Comparison of ENCODE assay signal across 15 cellular contexts in the genomic region with DNA sequence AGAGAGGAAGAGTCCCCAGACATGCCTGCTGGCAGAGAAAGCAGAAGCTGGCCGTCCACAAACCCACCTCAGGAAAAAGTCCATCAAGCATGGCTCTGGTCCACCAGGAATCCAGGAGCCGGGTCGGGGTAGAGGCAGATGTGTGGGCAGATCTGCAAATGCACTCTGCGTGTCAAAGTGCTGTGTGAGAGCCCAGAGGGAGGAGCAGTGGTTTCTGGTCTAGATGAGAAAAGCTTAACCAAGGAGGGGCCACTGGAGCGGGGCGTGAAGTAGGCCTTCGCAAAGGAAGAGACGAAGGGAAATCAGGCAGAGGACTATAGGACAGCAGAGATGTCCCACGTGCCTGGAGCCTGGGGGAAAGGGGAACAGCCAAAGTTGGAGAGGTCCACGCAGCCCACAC. TPM values are rescaled to one million over a fixed set of nuclear protein-coding genes. Genes with fewer than 3 reads are reported as not detected.
DNase-seq lines count a peak whose midpoint lies in the region; FAIRE-seq and TF ChIP-seq lines count a peak whose summit lies in the region.
"Had no signal": no experiment of that assay in that cellular context is flagged by ENCODE, and none has a peak within 500 bp of the region (broad histone marks: within the 10 kb centered on the region; RNA-seq: fewer than 3 reads in every experiment).

No MANE protein-coding gene starts in this region.

- FAIRE-seq in frontal cortex (lab: Jason Lieb, UNC), result no peak

- peak overlapping the region; percentile 93 for H3K27ac ChIP-seq in GM23248
- no peak overlapping the region for H3K27ac ChIP-seq in esophagus muscularis mucosa (replicated peaks in 1 of 4)
- peak overlapping the region; percentile 5 for H3K27ac ChIP-seq in substantia nigra (ENCODE audit: low read depth, low read length, poor library complexity, severe bottlenecking)
- H3K27ac ChIP-seq in mammary epithelial cell (ENCODE audit: insufficient read depth, low read depth, low read length), result no peak overlapping the region

- TF ChIP-seq CTCF in esophagus muscularis mucosa (IDR thresholded peaks at IDR 0.05), result no peak
- no peak for TF ChIP-seq CTCF in mammary epithelial cell (conservative IDR thresholded peaks at IDR 0.05 in 1 of 2, IDR thresholded peaks at IDR 0.05 in 1 of 2; ENCODE audit: extremely low read depth in 1 of 2, insufficient read depth in 1 of 2, low read depth in 1 of 2, low read length in 2 of 2)

- H3K4me1 ChIP-seq in GM23248 (ENCODE audit: insufficient read depth) (peaks cover 45% of the 10 kb centered on the region), esophagus muscularis mucosa (peaks cover 0 to 34% (median 15%) of the 10 kb centered on the region in 4 donors), mammary epithelial cell (ENCODE audit: insufficient read depth, low read length) (no peaks in the 10 kb centered on the region)

- WGBS in GM23248 (ENCODE audit: low coverage in 1 of 2, low lambda C conversion rate in 2 of 2, missing lambda C conversion rate in 2 of 2), 2 experiments, result 31 to 40% methylated on average over 9 to 10 of the region's 10 CpGs
- WGBS in esophagus muscularis mucosa, result 77% methylated on average over 10 of the region's 10 CpGs
- 53% methylated on average over 4 of the region's 10 CpGs for WGBS in mammary epithelial cell (ENCODE audit: low coverage, missing lambda C conversion rate)

- DNase-seq in AG20443 (ENCODE audit: low spot score) (peak; percentile 78), GM23248 (peak; percentile 75), esophagus muscularis mucosa (ENCODE audit: extremely low spot score) (peak; percentile 26), substantia nigra (lab: John Stamatoyannopoulos, UW) (no peak), frontal cortex (ENCODE audit: low spot score in 2 of 2) (no peak), mammary epithelial cell (no peak), A172 (ENCODE audit: low spot score) (no peak)
- DNase-seq: Calu3; CD4-positive, alpha-beta memory T cell; DMS53; KG1; NCI-H1048; NCI-H1436 treated with DMSO at 0.1 percent for 48 hours; NCI-H226; RPMI8226 had no signal

- no peaks in the 10 kb centered on the region for H3K27me3 ChIP-seq in GM23248 (replicated peaks; ENCODE audit: insufficient read depth)
- H3K27me3 ChIP-seq in esophagus muscularis mucosa, result no peaks in the 10 kb centered on the region
- no peaks in the 10 kb centered on the region for H3K27me3 ChIP-seq in mammary epithelial cell (ENCODE audit: insufficient read depth, low read length)

- H3K36me3 ChIP-seq in GM23248 (ENCODE audit: low read depth) (no peaks in the 10 kb centered on the region), esophagus muscularis mucosa (no peaks in the 10 kb centered on the region), mammary epithelial cell (ENCODE audit: insufficient read depth, low read length) (no peaks in the 10 kb centered on the region)

- no TSS peak for BruUV-seq in mammary epithelial cell (replicated peaks; lab: Mats Ljungman, UMichigan)

- H4K20me1 ChIP-seq in GM23248 (ENCODE audit: insufficient read depth) (no peaks in the 10 kb centered on the region), mammary epithelial cell (ENCODE audit: insufficient read depth, low read length) (no peaks in the 10 kb centered on the region)

- H3F3A ChIP-seq in GM23248 (ENCODE audit: insufficient read depth), result peaks cover 16% of the 10 kb centered on the region

- H3K9ac ChIP-seq in GM23248 (peak overlapping the region; percentile 67), mammary epithelial cell (ENCODE audit: insufficient read depth, low read length) (no peak overlapping the region)

- dilution Hi-C loops in mammary epithelial cell (cut with HindIII; ENCODE audit: low sequenced_read_pairs), result no loop called here

- CTCF ChIA-PET in mammary epithelial cell (lab: Charles Lee; ENCODE audit: low non-redundant PET), result no interaction called here

- peak overlapping the region; percentile 18; the same call in 1 of the 2 replicates for H2AFZ ChIP-seq in GM23248
- H2AFZ ChIP-seq in mammary epithelial cell (ENCODE audit: low read depth, low read length), result no peak overlapping the region

- H3K4me3 ChIP-seq in GM23248 (peak overlapping the region; percentile 53), esophagus muscularis mucosa (no peak overlapping the region), mammary epithelial cell (replicated peaks in 1 of 3; ENCODE audit: insufficient read depth in 1 of 3, low read depth in 2 of 3, low read length in 3 of 3) (no peak overlapping the region)

- H3K79me2 ChIP-seq in GM23248 (ENCODE audit: insufficient read depth), result peaks cover 26% of the 10 kb centered on the region
- H3K79me2 ChIP-seq in mammary epithelial cell (ENCODE audit: insufficient read depth, low read length), result no peaks in the 10 kb centered on the region

- peak overlapping the region; percentile 78 for H3K4me2 ChIP-seq in GM23248 (ENCODE audit: unreplicated experiment)
- H3K4me2 ChIP-seq in mammary epithelial cell (ENCODE audit: insufficient read depth, low read depth, low read length), result no peak overlapping the region

- H3K9me2 ChIP-seq in GM23248 (ENCODE audit: insufficient read depth), result no peaks in the 10 kb centered on the region

- intact Hi-C loops in esophagus muscularis mucosa (cut with DNase I), result no loop called here
- intact Hi-C loops in mammary epithelial cell (cut with micrococcal nuclease), result no loop called here

- H3K9me3 ChIP-seq in GM23248 (ENCODE audit: low read depth), result no peaks in the 10 kb centered on the region
- no peaks in the 10 kb centered on the region for H3K9me3 ChIP-seq in esophagus muscularis mucosa
- H3K9me3 ChIP-seq in mammary epithelial cell (replicated peaks; ENCODE audit: insufficient read depth, low read length), result no peaks in the 10 kb centered on the region

- no peak for TF ChIP-seq POLR2A in esophagus muscularis mucosa (IDR thresholded peaks at IDR 0.05; ENCODE audit: low read depth)

- in situ Hi-C loops in GM23248 (cut with MboI) (no loop called here), mammary epithelial cell (cut with MboI; ENCODE audit: low sequenced_read_pairs in 2 of 2) (no loop called here)

- TF ChIP-seq EP300 in esophagus muscularis mucosa (IDR thresholded peaks at IDR 0.05), result no peak

RNA-seq across cellular contexts. Expression of a gene that starts 40.1 kb away (rescaled TPM):
- 6.3 and 6.4 TPM in 2 replicates for total RNA-seq in GM23248 (2014; rRNA removed; shearing (Covaris generic))
- 5.0 and 5.1 TPM in 2 replicates for polyA plus RNA-seq in GM23248 (2016; fragmentation: Nextera tagmentation; extraction: Ambion mirVana)
- 10 to 100 TPM; 20.5 to 41.3 (median 27.6) TPM for total RNA-seq in esophagus muscularis mucosa
- 23.6 TPM for total RNA-seq in frontal cortex
- total RNA-seq in mammary epithelial cell, result 10 to 100 TPM in 1 of 2 donors, 1 to 10 TPM in 1; 5.7 to 17.5 TPM
- 5.3 TPM for polyA plus RNA-seq in mammary epithelial cell
- 1.3 TPM for polyA minus RNA-seq in mammary epithelial cell
- total RNA-seq in A172 (2014; rRNA removed; shearing (Covaris generic)), result 2.7 and 3.6 TPM in 2 replicates

Comparison
In these comparisons a context has a peak if more than half of its experiments do, and no peak if none do; other contexts are left out.
1. DNase-seq: peak in AG20443 (single experiment), GM23248 (single experiment) and esophagus muscularis mucosa (single experiment); none in substantia nigra (0 of 49), frontal cortex (0 of 2), mammary epithelial cell (single experiment) and A172 (single experiment).
2. H3K27ac ChIP-seq: peak in GM23248 (single experiment) and substantia nigra (single experiment); none in esophagus muscularis mucosa (0 of 4) and mammary epithelial cell (single experiment).